Comparison of ENCODE assay signal across 1 cellular context in genomic region chr18:46141199-46141598, GRCh38.
TF ChIP-seq lines count a peak whose summit lies in the region.

No MANE protein-coding gene starts in this region.

TF ChIP-seq in H1, 55 proteins besides CTCF, POLR2A, EP300 and RAD21 (continued from another document):
- TF ChIP-seq E2F6 (IDR thresholded peaks at IDR 0.05) (no peak), NRF1 (IDR thresholded peaks at IDR 0.05; ENCODE audit: low read depth, low read length) (no peak), KDM4A (IDR thresholded peaks at IDR 0.05; ENCODE audit: low read depth, low read length, severe bottlenecking) (no peak)
TF ChIP-seq in H1: peak in this region for 0.
